In the genomic region with DNA sequence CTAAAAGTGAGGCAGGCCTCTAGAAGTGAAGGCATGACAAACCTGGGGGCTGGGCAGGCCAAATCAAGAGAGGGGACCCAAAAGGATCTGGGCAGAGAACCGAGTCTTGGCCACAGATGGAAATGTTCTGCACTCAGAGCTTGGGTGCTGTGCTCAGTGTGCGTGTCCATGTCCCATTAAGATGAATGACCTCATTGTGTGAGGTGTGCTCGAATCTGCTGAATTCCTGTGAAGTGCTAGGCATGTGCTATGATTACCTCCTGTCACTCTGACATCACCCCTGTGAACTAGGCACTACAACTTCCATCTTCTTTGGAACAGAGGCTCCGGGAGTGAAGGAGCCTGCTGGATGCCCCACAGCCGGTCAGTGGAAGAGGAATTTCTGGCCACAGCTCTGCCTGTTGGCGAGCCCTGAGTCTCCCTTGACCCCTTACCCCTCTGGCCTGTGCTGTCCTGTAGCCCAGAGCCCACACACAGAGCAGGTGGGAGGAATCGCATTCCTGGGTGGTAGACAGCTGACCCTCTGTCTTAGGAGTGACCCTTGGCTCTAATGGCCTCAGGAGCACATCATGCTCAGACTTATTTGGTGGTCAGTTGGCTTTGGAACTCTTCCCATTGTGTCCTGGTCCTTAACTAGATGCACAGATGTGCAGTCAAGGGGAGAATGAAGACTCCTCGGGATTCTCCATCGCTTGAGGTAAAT, we compare ENCODE assay signal across 11 cellular contexts.
"Had no signal": no experiment of that assay in that cellular context is flagged by ENCODE, and none has a peak within 500 bp of the region (broad histone marks: within the 10 kb centered on the region; RNA-seq: fewer than 3 reads in every experiment).

No MANE protein-coding gene starts in this region.

- H3K4me3 ChIP-seq: breast epithelium, skin epidermis had no signal

- H3K27me3 ChIP-seq: breast epithelium had no signal

- H3K9me3 ChIP-seq: breast epithelium had no signal

- H3K4me1 ChIP-seq: breast epithelium had no signal

- DNase-seq: activated CD4-positive, alpha-beta T cell treated with anti-CD3 and anti-CD28 coated beads for 48 hours; activated CD4-positive, CD25-positive, alpha-beta regulatory T cell; activated CD8-positive, alpha-beta T cell treated with anti-CD3 and anti-CD28 coated beads for 36 hours; activated T-cell treated with anti-CD3 and anti-CD28 coated beads, Interleukin-2, amount 50 U/mL, for 1 hour; effector memory CD4-positive, alpha-beta T cell; hippocampal formation; T-cell; T-helper 9 cell had no signal

- H3K36me3 ChIP-seq: breast epithelium had no signal

- H3K27ac ChIP-seq: breast epithelium, skin epidermis had no signal

- ATAC-seq: activated CD8-positive, alpha-beta T cell treated with anti-CD3 and anti-CD28 coated beads for 36 hours; SK-N-SH treated with all-trans-retinoic acid at 6 μM for 48 hours; T-cell had no signal
